In the genomic region with DNA sequence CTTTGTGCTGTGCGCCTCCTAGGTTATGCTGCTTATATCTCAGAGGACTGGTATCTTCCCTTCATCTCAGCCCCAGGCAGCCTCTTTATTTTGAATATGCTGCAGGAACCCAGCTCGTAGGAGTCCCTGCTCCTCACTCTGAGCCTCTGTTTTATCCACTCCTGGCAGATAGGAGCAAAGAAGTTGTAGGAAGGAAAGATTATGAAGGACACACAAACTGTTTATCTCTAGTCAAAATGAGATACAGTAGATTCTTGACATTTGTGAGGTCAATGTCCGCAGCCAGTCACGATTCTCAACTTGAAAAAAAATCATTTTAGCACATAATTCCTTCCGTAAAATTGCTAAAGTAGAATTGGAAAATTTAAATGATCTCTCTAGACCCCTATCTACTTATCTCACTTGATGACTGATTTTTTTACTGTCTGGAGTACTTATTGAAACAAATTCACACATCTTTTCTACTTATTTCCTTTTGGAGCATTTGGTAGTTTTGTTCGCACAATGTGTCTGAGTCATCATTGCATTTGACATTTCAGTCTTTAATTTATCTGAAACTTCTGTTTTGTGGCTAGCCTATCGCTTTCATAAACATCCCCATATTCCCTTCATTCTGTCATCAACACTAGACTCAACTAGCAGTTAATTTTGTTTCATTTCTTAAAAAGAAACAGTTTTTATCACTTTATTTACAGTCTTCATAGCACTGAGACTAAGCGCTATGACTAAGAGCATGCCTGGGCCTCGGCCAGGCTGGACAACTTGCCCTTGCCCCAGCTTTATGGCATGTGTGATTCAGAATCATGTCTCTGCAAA, we compare ENCODE assay signal across 9 cellular contexts. TPM values are rescaled to one million over a fixed set of nuclear protein-coding genes. Genes with fewer than 3 reads are reported as not detected.
DNase-seq lines count a peak whose midpoint lies in the region; ATAC-seq and TF ChIP-seq lines count a peak whose summit lies in the region.
"Had no signal": no experiment of that assay in that cellular context is flagged by ENCODE, and none has a peak within 500 bp of the region (broad histone marks: within the 10 kb centered on the region; RNA-seq: fewer than 3 reads in every experiment).

No MANE protein-coding gene starts in this region.

- ATAC-seq in CD4-positive, alpha-beta T cell (ENCODE audit: poor library complexity): peak; percentile 32
- no peak for ATAC-seq in HG03378 (IDR thresholded peaks at IDR 0.05; ENCODE audit: unreplicated experiment)
- ATAC-seq: left ventricle myocardium superior had no signal

- CTCF ChIA-PET in CD4-positive, alpha-beta T cell (lab: Charles Lee): interaction anchor here (1.4 kb wide), 1 partner anchor 13 kb away, joined by 3 read pairs; no protein-coding TSS in a partner anchor

- TF ChIP-seq POLR2A in adrenal gland (IDR thresholded peaks at IDR 0.05): peak in 1 of 2 donors; percentile 27

- no peak for TF ChIP-seq CTCF in CD4-positive, alpha-beta T cell (IDR thresholded peaks at IDR 0.05)
- TF ChIP-seq CTCF in adrenal gland (IDR thresholded peaks at IDR 0.05): peak in 1 of 6 experiments; percentile 16
- no peak for TF ChIP-seq CTCF in GM10266 (IDR thresholded peaks at IDR 0.05; ENCODE audit: control insufficient read depth, insufficient read depth, low read depth, missing control alignments)

- DNase-seq in CD4-positive, alpha-beta T cell: peak in 1 of 10 experiments; percentile 11
- peak; percentile 54 for DNase-seq in LoVo (ENCODE audit: low spot score)
- peak; percentile 73 to 90 (median 84) for DNase-seq in adrenal gland
- DNase-seq in myocyte (ENCODE audit: low read depth): peak; percentile 44
- no peak for DNase-seq in GM10266 (ENCODE audit: extremely low spot score)
- no peak for DNase-seq in KG1 (lab: John Stamatoyannopoulos, UW)
- DNase-seq in NCI-H2081 treated with DMSO at 0.1 percent for 48 hours (lab: John Stamatoyannopoulos, UW): no peak
- DNase-seq: left ventricle myocardium superior had no signal

- H3K4me3 ChIP-seq in adrenal gland: peak overlapping the region in 1 of 4 donors; percentile 36

- POLR2A ChIA-PET in CD4-positive, alpha-beta T cell (lab: Charles Lee): interaction anchor here (0.8 kb wide), 1 partner anchor 12 kb away, joined by 3 read pairs; no protein-coding TSS in a partner anchor

- peak overlapping the region; percentile 14 for H3K27ac Mint-ChIP-seq in CD4-positive, alpha-beta T cell

- H3K9me3 Mint-ChIP-seq in CD4-positive, alpha-beta T cell: no peaks in the 10 kb centered on the region

- H3K27me3 ChIP-seq in CD4-positive, alpha-beta T cell (ENCODE audit: control insufficient read depth, insufficient read depth, low read length): no peaks in the 10 kb centered on the region
- no peaks in the 10 kb centered on the region for H3K27me3 ChIP-seq in adrenal gland

- intact Hi-C loops in CD4-positive, alpha-beta T cell (cut with DNase I, micrococcal nuclease): loop anchor here in 1 of 2 experiments (10.0 kb wide), 1 partner anchor 101 kb away; no protein-coding TSS in a partner anchor
- intact Hi-C loops in adrenal gland (cut with DNase I): no loop called here

- peaks cover 67% of the 10 kb centered on the region for H3K4me1 Mint-ChIP-seq in CD4-positive, alpha-beta T cell (ENCODE audit: low read depth)

- H3K36me3 Mint-ChIP-seq in CD4-positive, alpha-beta T cell (ENCODE audit: low read depth): peaks cover 9% of the 10 kb centered on the region

- peaks cover 21 to 35% of the 10 kb centered on the region in 2 donors for H3K4me1 ChIP-seq in adrenal gland (replicated peaks in 1 of 2)

- no peaks in the 10 kb centered on the region for H3K36me3 ChIP-seq in adrenal gland (replicated peaks in 1 of 2)

- H3K4me3 Mint-ChIP-seq in CD4-positive, alpha-beta T cell: peak overlapping the region; percentile 46

- no peaks in the 10 kb centered on the region for H3K27me3 Mint-ChIP-seq in CD4-positive, alpha-beta T cell

- H3K9me3 ChIP-seq in CD4-positive, alpha-beta T cell (ENCODE audit: control insufficient read depth, low read length): no peaks in the 10 kb centered on the region
- no peaks in the 10 kb centered on the region for H3K9me3 ChIP-seq in adrenal gland (replicated peaks in 1 of 3)

- 42 to 52% (median 46%) methylated on average over 9 of the region's 9 CpGs for WGBS in adrenal gland, 4 donors

- H3K27ac ChIP-seq in CD4-positive, alpha-beta T cell (ENCODE audit: low read depth, low read length): no peak overlapping the region
- H3K27ac ChIP-seq in adrenal gland: peak overlapping the region; percentile 6 to 78 (median 77)

RNA-seq across cellular contexts. Expression of gene L3MBTL3, which starts 15.8 kb away (rescaled TPM):
- total RNA-seq in CD4-positive, alpha-beta T cell: 10 to 100 TPM; 29.0 to 30.1 TPM
- total RNA-seq in adrenal gland: 10 to 100 TPM; 13.8 to 32.5 (median 21.5) TPM
- 10 to 100 TPM in 2 of 3 donors, 1 to 10 TPM in 1; 7.2 to 15.7 (median 13.9) TPM for polyA plus RNA-seq in adrenal gland
- 6.5 and 13.8 TPM in 2 replicates for total RNA-seq in myocyte
- polyA plus RNA-seq in myocyte (2012): 4.1 TPM

Comparison
In these comparisons a context has a peak if more than half of its experiments do, and no peak if none do; other contexts are left out.
1. DNase-seq: peak in LoVo (single experiment), adrenal gland (7 of 7) and myocyte (single experiment); none in GM10266 (single experiment), KG1 (single experiment) and NCI-H2081 treated with DMSO at 0.1 percent for 48 hours (single experiment).